ENCODE assay signal across 15 cellular contexts in genomic region chr18:61743775-61744531, GRCh38.
DNase-seq lines count a peak whose midpoint lies in the region; TF ChIP-seq lines count a peak whose summit lies in the region.
"Had no signal": no experiment of that assay in that cellular context is flagged by ENCODE, and none has a peak within 500 bp of the region (broad histone marks: within the 10 kb centered on the region; RNA-seq: fewer than 3 reads in every experiment).

No MANE protein-coding gene starts in this region.

- H3K4me1 ChIP-seq in ovary (ENCODE audit: insufficient read depth) (peaks cover 6% of the 10 kb centered on the region), uterus (no peaks in the 10 kb centered on the region)

- H3K36me3 ChIP-seq in ovary (no peaks in the 10 kb centered on the region), uterus (no peaks in the 10 kb centered on the region)
- H3K36me3 ChIP-seq: adrenal gland had no signal

- DNase-seq in astrocyte of the hippocampus (ENCODE audit: low read depth, low spot score) (peak; percentile 42), fibroblast of villous mesenchyme (ENCODE audit: low read depth) (peak; percentile 63), ovary (peak in 1 of 5 donors; percentile 49), uterus (peak; percentile 59 to 61), foreskin melanocyte (no peak), activated gamma-delta T cell treated with Interleukin-2 at 50 U/mL for 16 hours (no peak)
- no peak for DNase-seq in activated CD8-positive, alpha-beta memory T cell treated with anti-CD3 and anti-CD28 coated beads, Interleukin-2, amount 50 U/mL, for 4 hours
- DNase-seq: activated CD4-positive, alpha-beta T cell treated with anti-CD3 and anti-CD28 coated beads for 1 hour; activated T-cell treated with anti-CD3 and anti-CD28 coated beads, Interleukin-2, amount 50 U/mL, for 48 hours; COR-L47; NCI-H1092; NCI-H345; stimulated activated CD4-positive, alpha-beta T cell treated with anti-CD3 and anti-CD28 coated beads, Interleukin-4, amount 100 ng/mL, for 24 hours; stimulated activated naive CD4-positive, alpha-beta T cell treated with Interleukin-2 at 50 U/mL for 16 hours had no signal

- H3K27me3 ChIP-seq in ovary (no peaks in the 10 kb centered on the region), uterus (no peaks in the 10 kb centered on the region)
- H3K27me3 ChIP-seq: adrenal gland had no signal

- H3K27ac ChIP-seq in ovary (no peak overlapping the region), uterus (peak overlapping the region; percentile 72 to 93)

- WGBS in ovary, 3 donors: 22 to 28% (median 24%) methylated on average over 4 of the region's 4 CpGs

- peak; percentile 25 for TF ChIP-seq EP300 in ovary (IDR thresholded peaks at IDR 0.05)

- intact Hi-C loops in ovary (cut with DNase I) (loop anchor here in 2 of 4 donors (5.0 to 10.0 kb wide), 3 partner anchors 148 to 1251 kb away; partner anchors contain the start of gene RNF152 (in 2 of the 2)), uterus (cut with DNase I; ENCODE audit: low total_unique reads) (no loop called here)

- no peaks in the 10 kb centered on the region for H3K9me3 ChIP-seq in ovary
- no peaks in the 10 kb centered on the region for H3K9me3 ChIP-seq in uterus
- H3K9me3 ChIP-seq: adrenal gland had no signal

- TF ChIP-seq CTCF in fibroblast of villous mesenchyme (IDR thresholded peaks at IDR 0.05; ENCODE audit: insufficient read depth, low read depth, low read length): no peak
- TF ChIP-seq CTCF in ovary (IDR thresholded peaks at IDR 0.05): no peak
- TF ChIP-seq CTCF in uterus (IDR thresholded peaks at IDR 0.05): no peak

- TF ChIP-seq POLR2A in ovary (IDR thresholded peaks at IDR 0.05) (no peak), uterus (IDR thresholded peaks at IDR 0.05) (no peak)

- no peak overlapping the region for H3K4me3 ChIP-seq in fibroblast of villous mesenchyme (ENCODE audit: low read depth, low read length)
- no peak overlapping the region for H3K4me3 ChIP-seq in ovary
- H3K4me3 ChIP-seq in uterus: no peak overlapping the region
- H3K4me3 ChIP-seq: adrenal gland had no signal

Comparison
In these comparisons a context has a peak if more than half of its experiments do, and no peak if none do; other contexts are left out.
1. DNase-seq: peak in astrocyte of the hippocampus (single experiment), fibroblast of villous mesenchyme (single experiment) and uterus (2 of 2); none in activated CD8-positive, alpha-beta memory T cell treated with anti-CD3 and anti-CD28 coated beads, Interleukin-2, amount 50 U/mL, for 4 hours (single experiment), foreskin melanocyte (single experiment) and activated gamma-delta T cell treated with Interleukin-2 at 50 U/mL for 16 hours (single experiment).
2. H3K27ac ChIP-seq: peak in uterus (2 of 2); none in ovary (0 of 2).